In the genomic region with DNA sequence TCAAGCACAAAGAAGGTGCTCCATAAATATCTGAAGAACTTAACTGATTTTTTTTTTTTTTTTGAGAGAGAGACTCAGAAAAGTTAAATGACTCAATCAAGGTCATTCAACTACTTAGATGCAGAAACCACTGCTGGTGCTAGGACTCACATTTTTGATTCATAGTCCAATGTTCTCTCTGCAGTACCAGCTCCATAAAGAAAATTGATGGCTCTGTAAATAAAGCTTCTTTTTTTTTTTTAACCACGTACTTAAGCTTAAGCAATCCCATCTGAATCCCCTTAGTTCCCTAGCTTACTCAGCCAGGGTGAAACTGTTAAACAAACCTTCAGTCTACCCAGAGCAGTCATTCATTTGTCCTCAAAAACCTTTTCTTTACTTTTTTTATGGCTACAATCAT, we compare ENCODE assay signal across 17 cellular contexts.
DNase-seq lines count a peak whose midpoint lies in the region; ATAC-seq, FAIRE-seq and TF ChIP-seq lines count a peak whose summit lies in the region.
"Had no signal": no experiment of that assay in that cellular context is flagged by ENCODE, and none has a peak within 500 bp of the region (broad histone marks: within the 10 kb centered on the region; RNA-seq: fewer than 3 reads in every experiment).

No MANE protein-coding gene starts in this region.

- no peaks in the 10 kb centered on the region for H4K20me1 ChIP-seq in fibroblast of lung (ENCODE audit: control insufficient read depth, extremely low read depth, insufficient read depth, low read length)

- no peaks in the 10 kb centered on the region for H3K79me2 ChIP-seq in fibroblast of lung (ENCODE audit: control insufficient read depth, insufficient read depth, low read length)
- no peaks in the 10 kb centered on the region for H3K79me2 ChIP-seq in trophoblast cell (ENCODE audit: control insufficient read depth, insufficient read depth, low read length, poor library complexity)
- H3K79me2 ChIP-seq: parathyroid adenoma had no signal

- H3K4me3 ChIP-seq in fibroblast of lung (replicated peaks in 1 of 4; ENCODE audit: control extremely low read depth in 1 of 4, insufficient read depth in 1 of 4, low read depth in 3 of 4, low read length in 4 of 4) (no peak overlapping the region), skeletal muscle cell (ENCODE audit: low read depth, low read length) (no peak overlapping the region), trophoblast cell (ENCODE audit: low read depth, low read length) (no peak overlapping the region), tibial artery (no peak overlapping the region), sigmoid colon (no peak overlapping the region)

- no peak for ATAC-seq in CD4-positive, alpha-beta T cell (ENCODE audit: poor library complexity)
- ATAC-seq: activated CD8-positive, alpha-beta memory T cell treated with anti-CD3 and anti-CD28 coated beads, Interleukin-2, amount 10 ng/mL, durations not matched to agents 7 days and 5 days; Right ventricle myocardium inferior had no signal

- H3K18ac ChIP-seq in trophoblast cell (ENCODE audit: low read length): no peak overlapping the region

- peak overlapping the region; percentile 53 for H3K27ac ChIP-seq in fibroblast of lung (ENCODE audit: insufficient read depth, low read length)
- H3K27ac ChIP-seq in trophoblast cell (ENCODE audit: low read depth, low read length): no peak overlapping the region
- no peak overlapping the region for H3K27ac ChIP-seq in CD4-positive, alpha-beta T cell (ENCODE audit: low read depth, low read length)
- no peak overlapping the region for H3K27ac ChIP-seq in tibial artery
- no peak overlapping the region for H3K27ac ChIP-seq in sigmoid colon
- H3K27ac ChIP-seq: parathyroid adenoma had no signal

- no peaks in the 10 kb centered on the region for H3K36me3 ChIP-seq in fibroblast of lung (ENCODE audit: control insufficient read depth, insufficient read depth, low read length)
- no peaks in the 10 kb centered on the region for H3K36me3 ChIP-seq in trophoblast cell (ENCODE audit: control insufficient read depth in 1 of 2, insufficient read depth in 2 of 2, low read length in 2 of 2)
- no peaks in the 10 kb centered on the region for H3K36me3 ChIP-seq in tibial artery
- H3K36me3 ChIP-seq in sigmoid colon: no peaks in the 10 kb centered on the region

- CTCF ChIA-PET in CD4-positive, alpha-beta T cell (lab: Charles Lee): interaction anchor here (0.7 kb wide), 1 partner anchor 227 kb away, joined by 3 read pairs; no protein-coding TSS in a partner anchor

- H3K27ac Mint-ChIP-seq in CD4-positive, alpha-beta T cell: no peak overlapping the region
- H3K27ac Mint-ChIP-seq: activated CD8-positive, alpha-beta memory T cell treated with anti-CD3 and anti-CD28 coated beads, Interleukin-2, amount 10 ng/mL, durations not matched to agents 7 days and 5 days; T-helper 1 cell treated with Interleukin-12 subunit alpha and Interleukin-12 subunit beta and Interleukin-4 antibody, amounts not matched to agents 30 μg/mL and 1 μg/mL, for 36 hours had no signal

- no peak for TF ChIP-seq EP300 in sigmoid colon (IDR thresholded peaks at IDR 0.05)

- intact Hi-C loops in CD4-positive, alpha-beta T cell (cut with DNase I, micrococcal nuclease): no loop called here
- intact Hi-C loops in tibial artery (cut with DNase I; ENCODE audit: low total_unique reads) (no loop called here), sigmoid colon (cut with DNase I) (no loop called here)

- no peak overlapping the region for H3K4ac ChIP-seq in trophoblast cell (ENCODE audit: low read depth, low read length)

- no peak overlapping the region for H3K4me3 Mint-ChIP-seq in CD4-positive, alpha-beta T cell
- H3K4me3 Mint-ChIP-seq: activated CD8-positive, alpha-beta memory T cell treated with anti-CD3 and anti-CD28 coated beads, Interleukin-2, amount 10 ng/mL, durations not matched to agents 7 days and 5 days; T-helper 1 cell treated with Interleukin-12 subunit alpha and Interleukin-12 subunit beta and Interleukin-4 antibody, amounts not matched to agents 30 μg/mL and 1 μg/mL, for 36 hours had no signal

- H3K27me3 ChIP-seq in fibroblast of lung (ENCODE audit: control insufficient read depth, insufficient read depth, low read length): no peaks in the 10 kb centered on the region
- no peaks in the 10 kb centered on the region for H3K27me3 ChIP-seq in trophoblast cell (ENCODE audit: insufficient read depth, low read length)
- no peaks in the 10 kb centered on the region for H3K27me3 ChIP-seq in CD4-positive, alpha-beta T cell (ENCODE audit: control insufficient read depth, insufficient read depth, low read length)
- H3K27me3 ChIP-seq in tibial artery: no peaks in the 10 kb centered on the region
- H3K27me3 ChIP-seq in sigmoid colon: no peaks in the 10 kb centered on the region

- H4K12ac ChIP-seq in trophoblast cell (ENCODE audit: low read depth, low read length): no peak overlapping the region

- no CpG with 5 or more reads among the region's 1 CpG for WGBS in trophoblast cell (ENCODE audit: extremely low coverage, insufficient coverage, insufficient read length)
- 1 to 13% methylated on average over 1 of the region's 1 CpG for WGBS in sigmoid colon, 2 donors

- FAIRE-seq in G401.6 (lab: Jason Lieb, UNC): peak; percentile 57
- peak; percentile 68 for FAIRE-seq in RCC 7860 (lab: Jason Lieb, UNC)
- FAIRE-seq: GM18507, kidney had no signal

- no peak overlapping the region for H3K14ac ChIP-seq in trophoblast cell (ENCODE audit: low read length)

- no peak overlapping the region for H2BK120ac ChIP-seq in trophoblast cell (ENCODE audit: insufficient read depth, low read length, poor library complexity)

- H3K4me1 Mint-ChIP-seq in CD4-positive, alpha-beta T cell (ENCODE audit: low read depth): no peaks in the 10 kb centered on the region
- H3K4me1 Mint-ChIP-seq: activated CD8-positive, alpha-beta memory T cell treated with anti-CD3 and anti-CD28 coated beads, Interleukin-2, amount 10 ng/mL, durations not matched to agents 7 days and 5 days had no signal

- no peak overlapping the region for H2BK12ac ChIP-seq in trophoblast cell (ENCODE audit: low read length)

- H2AFZ ChIP-seq in fibroblast of lung (ENCODE audit: low read length): no peak overlapping the region
- no peak overlapping the region for H2AFZ ChIP-seq in trophoblast cell (ENCODE audit: insufficient read depth, low read length, poor library complexity)
- H2AFZ ChIP-seq: parathyroid adenoma had no signal

- no peak overlapping the region for H3K23ac ChIP-seq in trophoblast cell (ENCODE audit: low read length)

- H3K9ac ChIP-seq in fibroblast of lung (ENCODE audit: insufficient read depth, low read length) (no peak overlapping the region), trophoblast cell (ENCODE audit: low read length) (no peak overlapping the region)
- H3K9ac ChIP-seq: parathyroid adenoma had no signal

- no peak overlapping the region for H2BK5ac ChIP-seq in trophoblast cell (ENCODE audit: low read depth, low read length, poor library complexity)

- no peak overlapping the region for H4K91ac ChIP-seq in trophoblast cell (ENCODE audit: low read depth, low read length)

- H3K36me3 Mint-ChIP-seq in CD4-positive, alpha-beta T cell (ENCODE audit: low read depth): no peaks in the 10 kb centered on the region
- H3K36me3 Mint-ChIP-seq: activated CD8-positive, alpha-beta memory T cell treated with anti-CD3 and anti-CD28 coated beads, Interleukin-2, amount 10 ng/mL, durations not matched to agents 7 days and 5 days had no signal

- DNase-seq in RCC 7860 (ENCODE audit: low spot score): peak; percentile 57
- DNase-seq in fibroblast of lung (ENCODE audit: low read depth in 2 of 2): peak; percentile 91 to 92
- DNase-seq in skeletal muscle cell (ENCODE audit: low read depth): peak; percentile 94
- no peak for DNase-seq in trophoblast cell
- no peak for DNase-seq in CD4-positive, alpha-beta T cell
- DNase-seq in tibial artery: no peak
- DNase-seq in sigmoid colon: no peak
- DNase-seq: activated CD4-positive, CD25-positive, alpha-beta regulatory T cell; activated CD8-positive, alpha-beta memory T cell treated with anti-CD3 and anti-CD28 coated beads, Interleukin-2, amount 10 ng/mL, durations not matched to agents 7 days and 5 days; Caco-2; kidney; NCI-H2081 treated with DMSO at 0.1 percent for 48 hours had no signal

- no peak overlapping the region for H4K8ac ChIP-seq in trophoblast cell (ENCODE audit: low read depth, low read length)

- H3K4me1 ChIP-seq in fibroblast of lung (ENCODE audit: control insufficient read depth, extremely low read depth, insufficient read depth, low read length) (peaks cover 4% of the 10 kb centered on the region), trophoblast cell (ENCODE audit: control insufficient read depth in 1 of 2, insufficient read depth in 2 of 2, low read length in 2 of 2) (no peaks in the 10 kb centered on the region), tibial artery (peaks cover 0 to 8% (median 0%) of the 10 kb centered on the region in 4 donors), sigmoid colon (no peaks in the 10 kb centered on the region)
- H3K4me1 ChIP-seq: parathyroid adenoma had no signal

- TF ChIP-seq POLR2A in sigmoid colon (IDR thresholded peaks at IDR 0.05): no peak

- H3K4me2 ChIP-seq in fibroblast of lung (ENCODE audit: extremely low read depth, insufficient read depth, low read length): peak overlapping the region; percentile 48
- no peak overlapping the region for H3K4me2 ChIP-seq in trophoblast cell (ENCODE audit: low read length)

- no peaks in the 10 kb centered on the region for H3K9me3 ChIP-seq in fibroblast of lung (ENCODE audit: control insufficient read depth, insufficient read depth, low read depth, low read length)
- H3K9me3 ChIP-seq in trophoblast cell (ENCODE audit: insufficient read depth, low read depth, low read length): no peaks in the 10 kb centered on the region
- no peaks in the 10 kb centered on the region for H3K9me3 ChIP-seq in CD4-positive, alpha-beta T cell (ENCODE audit: control insufficient read depth, low read length)
- H3K9me3 ChIP-seq in tibial artery: no peaks in the 10 kb centered on the region
- H3K9me3 ChIP-seq in sigmoid colon: no peaks in the 10 kb centered on the region
- H3K9me3 ChIP-seq: Caco-2 had no signal

- no peak for TF ChIP-seq CTCF in fibroblast of lung (conservative IDR thresholded peaks at IDR 0.05 in 1 of 2, IDR thresholded peaks at IDR 0.05 in 1 of 2; ENCODE audit: low read depth in 1 of 2, low read length in 2 of 2)
- TF ChIP-seq CTCF in CD4-positive, alpha-beta T cell (IDR thresholded peaks at IDR 0.05): no peak
- TF ChIP-seq CTCF in tibial artery (IDR thresholded peaks at IDR 0.05): no peak
- no peak for TF ChIP-seq CTCF in sigmoid colon (IDR thresholded peaks at IDR 0.05)

- H3K79me1 ChIP-seq in trophoblast cell (ENCODE audit: low read length): no peaks in the 10 kb centered on the region

- H3K27me3 Mint-ChIP-seq in CD4-positive, alpha-beta T cell: no peaks in the 10 kb centered on the region
- H3K27me3 Mint-ChIP-seq: activated CD8-positive, alpha-beta memory T cell treated with anti-CD3 and anti-CD28 coated beads, Interleukin-2, amount 10 ng/mL, durations not matched to agents 7 days and 5 days had no signal

- POLR2A ChIA-PET in CD4-positive, alpha-beta T cell (lab: Charles Lee): no interaction called here

- peaks cover 4% of the 10 kb centered on the region for H3K9me3 Mint-ChIP-seq in CD4-positive, alpha-beta T cell
- H3K9me3 Mint-ChIP-seq: T-helper 1 cell treated with Interleukin-12 subunit alpha and Interleukin-12 subunit beta and Interleukin-4 antibody, amounts not matched to agents 30 μg/mL and 1 μg/mL, for 36 hours had no signal

- H2AK5ac ChIP-seq in trophoblast cell (ENCODE audit: low read length): no peak overlapping the region

Comparison
In these comparisons a context has a peak if more than half of its experiments do, and no peak if none do; other contexts are left out.
1. DNase-seq: peak in RCC 7860 (single experiment), fibroblast of lung (2 of 2) and skeletal muscle cell (single experiment); none in trophoblast cell (0 of 2), CD4-positive, alpha-beta T cell (0 of 10), tibial artery (0 of 2) and sigmoid colon (single experiment).